ENCODE assay signal across 1 cellular context in genomic region chr13:44397766-44398223, GRCh38.
A peak's percentile ranks its signal among the peaks of the same experiment; 100 is the strongest.
TF ChIP-seq lines count a peak whose summit lies in the region.

No MANE protein-coding gene starts in this region.

TF ChIP-seq in K562, 482 proteins besides CTCF, POLR2A, EP300 and RAD21 (continued from another document and continues in another):
- TF ChIP-seq ZBTB40 (IDR thresholded peaks at IDR 0.05) (no peak), ZBTB40 (CRISPR knock-in tag; IDR thresholded peaks at IDR 0.05) (no peak), PYGO2 (tag; IDR thresholded peaks at IDR 0.05) (no peak), RBM25 (IDR thresholded peaks at IDR 0.05; ENCODE audit: low read depth, low read length, severe bottlenecking) (no peak), RBM39 (optimal IDR thresholded peaks at IDR 0.05; ENCODE audit: low read depth, low read length) (no peak), KDM4B (IDR thresholded peaks at IDR 0.05; ENCODE audit: borderline replicate concordance in 2 of 2, low read depth in 1 of 2) (no peak), SMAD2 (IDR thresholded peaks at IDR 0.05; ENCODE audit: low read depth, low read length) (no peak), ZNF3 (CRISPR knock-in tag; IDR thresholded peaks at IDR 0.05) (no peak), TAF1 (IDR thresholded peaks at IDR 0.05; ENCODE audit: control insufficient read depth, extremely low read depth, insufficient read depth, low read length, severe bottlenecking) (no peak), PTRF (tag; IDR thresholded peaks at IDR 0.05) (no peak), PATZ1 (CRISPR knock-in tag; IDR thresholded peaks at IDR 0.05; ENCODE audit: borderline replicate concordance) (no peak), HOXB6 (CRISPR knock-in tag; IDR thresholded peaks at IDR 0.05; ENCODE audit: borderline replicate concordance) (no peak), NFIC (IDR thresholded peaks at IDR 0.05) (peak; percentile 91), HNRNPUL1 (IDR thresholded peaks at IDR 0.05; ENCODE audit: low read length) (no peak), SREBF1 (IDR thresholded peaks at IDR 0.05; ENCODE audit: borderline replicate concordance, low read depth, low read length) (no peak), ZNF133 (CRISPR knock-in tag; IDR thresholded peaks at IDR 0.05) (no peak), ZNF77 (CRISPR knock-in tag; IDR thresholded peaks at IDR 0.05) (no peak), NFRKB (IDR thresholded peaks at IDR 0.05; ENCODE audit: low read depth) (no peak), USF2 (CRISPR knock-in tag; IDR thresholded peaks at IDR 0.05) (no peak), ZNF175 (CRISPR knock-in tag; IDR thresholded peaks at IDR 0.05; ENCODE audit: low read depth) (no peak), BDP1 (IDR thresholded peaks at IDR 0.05; ENCODE audit: insufficient read depth, insufficient read length) (no peak), SIX5 (IDR thresholded peaks at IDR 0.05; ENCODE audit: borderline replicate concordance in 1 of 2, insufficient read depth in 1 of 2, low read depth in 1 of 2, low read length in 2 of 2) (no peak), KLF10 (CRISPR knock-in tag; IDR thresholded peaks at IDR 0.05) (no peak), ZNF395 (CRISPR knock-in tag; IDR thresholded peaks at IDR 0.05) (peak; percentile 71; the same call in 1 of the 2 replicates), ZNF436 (CRISPR knock-in tag; IDR thresholded peaks at IDR 0.05) (no peak), NCOA1 (IDR thresholded peaks at IDR 0.05; ENCODE audit: low read depth) (peak; percentile 87), KAT7 (CRISPR knock-in tag; IDR thresholded peaks at IDR 0.05; ENCODE audit: borderline replicate concordance) (no peak)
- TF ChIP-seq, protein P1, sequence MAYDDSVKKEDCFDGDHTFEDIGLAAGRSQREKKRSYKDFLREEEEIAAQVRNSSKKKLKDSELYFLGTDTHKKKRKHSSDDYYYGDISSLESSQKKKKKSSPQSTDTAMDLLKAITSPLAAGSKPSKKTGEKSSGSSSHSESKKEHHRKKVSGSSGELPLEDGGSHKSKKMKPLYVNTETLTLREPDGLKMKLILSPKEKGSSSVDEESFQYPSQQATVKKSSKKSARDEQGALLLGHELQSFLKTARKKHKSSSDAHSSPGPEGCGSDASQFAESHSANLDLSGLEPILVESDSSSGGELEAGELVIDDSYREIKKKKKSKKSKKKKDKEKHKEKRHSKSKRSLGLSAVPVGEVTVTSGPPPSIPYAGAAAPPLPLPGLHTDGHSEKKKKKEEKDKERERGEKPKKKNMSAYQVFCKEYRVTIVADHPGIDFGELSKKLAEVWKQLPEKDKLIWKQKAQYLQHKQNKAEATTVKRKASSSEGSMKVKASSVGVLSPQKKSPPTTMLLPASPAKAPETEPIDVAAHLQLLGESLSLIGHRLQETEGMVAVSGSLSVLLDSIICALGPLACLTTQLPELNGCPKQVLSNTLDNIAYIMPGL (CRISPR knock-in tag; IDR thresholded peaks at IDR 0.05), result no peak
- TF ChIP-seq, protein P2, sequence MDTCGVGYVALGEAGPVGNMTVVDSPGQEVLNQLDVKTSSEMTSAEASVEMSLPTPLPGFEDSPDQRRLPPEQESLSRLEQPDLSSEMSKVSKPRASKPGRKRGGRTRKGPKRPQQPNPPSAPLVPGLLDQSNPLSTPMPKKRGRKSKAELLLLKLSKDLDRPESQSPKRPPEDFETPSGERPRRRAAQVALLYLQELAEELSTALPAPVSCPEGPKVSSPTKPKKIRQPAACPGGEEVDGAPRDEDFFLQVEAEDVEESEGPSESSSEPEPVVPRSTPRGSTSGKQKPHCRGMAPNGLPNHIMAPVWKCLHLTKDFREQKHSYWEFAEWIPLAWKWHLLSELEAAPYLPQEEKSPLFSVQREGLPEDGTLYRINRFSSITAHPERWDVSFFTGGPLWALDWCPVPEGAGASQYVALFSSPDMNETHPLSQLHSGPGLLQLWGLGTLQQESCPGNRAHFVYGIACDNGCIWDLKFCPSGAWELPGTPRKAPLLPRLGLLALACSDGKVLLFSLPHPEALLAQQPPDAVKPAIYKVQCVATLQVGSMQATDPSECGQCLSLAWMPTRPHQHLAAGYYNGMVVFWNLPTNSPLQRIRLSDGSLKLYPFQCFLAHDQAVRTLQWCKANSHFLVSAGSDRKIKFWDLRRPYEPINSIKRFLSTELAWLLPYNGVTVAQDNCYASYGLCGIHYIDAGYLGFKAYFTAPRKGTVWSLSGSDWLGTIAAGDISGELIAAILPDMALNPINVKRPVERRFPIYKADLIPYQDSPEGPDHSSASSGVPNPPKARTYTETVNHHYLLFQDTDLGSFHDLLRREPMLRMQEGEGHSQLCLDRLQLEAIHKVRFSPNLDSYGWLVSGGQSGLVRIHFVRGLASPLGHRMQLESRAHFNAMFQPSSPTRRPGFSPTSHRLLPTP (IDR thresholded peaks at IDR 0.05; ENCODE audit: borderline replicate concordance, extremely low read depth, insufficient read length), result no peak
- TF ChIP-seq, protein P3, sequence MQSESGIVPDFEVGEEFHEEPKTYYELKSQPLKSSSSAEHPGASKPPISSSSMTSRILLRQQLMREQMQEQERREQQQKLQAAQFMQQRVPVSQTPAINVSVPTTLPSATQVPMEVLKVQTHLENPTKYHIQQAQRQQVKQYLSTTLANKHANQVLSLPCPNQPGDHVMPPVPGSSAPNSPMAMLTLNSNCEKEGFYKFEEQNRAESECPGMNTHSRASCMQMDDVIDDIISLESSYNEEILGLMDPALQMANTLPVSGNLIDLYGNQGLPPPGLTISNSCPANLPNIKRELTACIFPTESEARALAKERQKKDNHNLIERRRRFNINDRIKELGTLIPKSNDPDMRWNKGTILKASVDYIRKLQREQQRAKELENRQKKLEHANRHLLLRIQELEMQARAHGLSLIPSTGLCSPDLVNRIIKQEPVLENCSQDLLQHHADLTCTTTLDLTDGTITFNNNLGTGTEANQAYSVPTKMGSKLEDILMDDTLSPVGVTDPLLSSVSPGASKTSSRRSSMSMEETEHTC (IDR thresholded peaks at IDR 0.05), result no peak
- TF ChIP-seq, protein P4, sequence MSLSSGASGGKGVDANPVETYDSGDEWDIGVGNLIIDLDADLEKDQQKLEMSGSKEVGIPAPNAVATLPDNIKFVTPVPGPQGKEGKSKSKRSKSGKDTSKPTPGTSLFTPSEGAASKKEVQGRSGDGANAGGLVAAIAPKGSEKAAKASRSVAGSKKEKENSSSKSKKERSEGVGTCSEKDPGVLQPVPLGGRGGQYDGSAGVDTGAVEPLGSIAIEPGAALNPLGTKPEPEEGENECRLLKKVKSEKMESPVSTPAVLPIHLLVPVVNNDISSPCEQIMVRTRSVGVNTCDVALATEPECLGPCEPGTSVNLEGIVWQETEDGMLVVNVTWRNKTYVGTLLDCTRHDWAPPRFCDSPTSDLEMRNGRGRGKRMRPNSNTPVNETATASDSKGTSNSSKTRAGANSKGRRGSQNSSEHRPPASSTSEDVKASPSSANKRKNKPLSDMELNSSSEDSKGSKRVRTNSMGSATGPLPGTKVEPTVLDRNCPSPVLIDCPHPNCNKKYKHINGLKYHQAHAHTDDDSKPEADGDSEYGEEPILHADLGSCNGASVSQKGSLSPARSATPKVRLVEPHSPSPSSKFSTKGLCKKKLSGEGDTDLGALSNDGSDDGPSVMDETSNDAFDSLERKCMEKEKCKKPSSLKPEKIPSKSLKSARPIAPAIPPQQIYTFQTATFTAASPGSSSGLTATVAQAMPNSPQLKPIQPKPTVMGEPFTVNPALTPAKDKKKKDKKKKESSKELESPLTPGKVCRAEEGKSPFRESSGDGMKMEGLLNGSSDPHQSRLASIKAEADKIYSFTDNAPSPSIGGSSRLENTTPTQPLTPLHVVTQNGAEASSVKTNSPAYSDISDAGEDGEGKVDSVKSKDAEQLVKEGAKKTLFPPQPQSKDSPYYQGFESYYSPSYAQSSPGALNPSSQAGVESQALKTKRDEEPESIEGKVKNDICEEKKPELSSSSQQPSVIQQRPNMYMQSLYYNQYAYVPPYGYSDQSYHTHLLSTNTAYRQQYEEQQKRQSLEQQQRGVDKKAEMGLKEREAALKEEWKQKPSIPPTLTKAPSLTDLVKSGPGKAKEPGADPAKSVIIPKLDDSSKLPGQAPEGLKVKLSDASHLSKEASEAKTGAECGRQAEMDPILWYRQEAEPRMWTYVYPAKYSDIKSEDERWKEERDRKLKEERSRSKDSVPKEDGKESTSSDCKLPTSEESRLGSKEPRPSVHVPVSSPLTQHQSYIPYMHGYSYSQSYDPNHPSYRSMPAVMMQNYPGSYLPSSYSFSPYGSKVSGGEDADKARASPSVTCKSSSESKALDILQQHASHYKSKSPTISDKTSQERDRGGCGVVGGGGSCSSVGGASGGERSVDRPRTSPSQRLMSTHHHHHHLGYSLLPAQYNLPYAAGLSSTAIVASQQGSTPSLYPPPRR (CRISPR knock-in tag; IDR thresholded peaks at IDR 0.05; ENCODE audit: borderline replicate concordance), result no peak; the same call in 1 of the 2 replicates
